ENCODE assay signal across 8 cellular contexts in genomic region chr5:172006378-172007152, GRCh38. TPM values are rescaled to one million over a fixed set of nuclear protein-coding genes. Genes with fewer than 3 reads are reported as not detected.
DNase-seq lines count a peak whose midpoint lies in the region; ATAC-seq and TF ChIP-seq lines count a peak whose summit lies in the region.

FBXW11 (minus strand) TSS chr5:172006638; CDS start chr5:172006502, 136 bp downstream.

- H3K4me3 Mint-ChIP-seq in CD8-positive, alpha-beta T cell = peak within 1 kb of the TSS; percentile 95

- H3K4me1 Mint-ChIP-seq in CD8-positive, alpha-beta T cell (ENCODE audit: low read depth) = peaks cover 48% of the 10 kb centered on the region

- H3K4me3 ChIP-seq in CD8-positive, alpha-beta T cell (ENCODE audit: low read depth, low read length) = peak within 1 kb of the TSS; percentile 96

- peak within 1 kb of the TSS; percentile 96 for H3K27ac ChIP-seq in CD8-positive, alpha-beta T cell (ENCODE audit: low read depth, low read length)

- POLR2A ChIA-PET in CD8-positive, alpha-beta T cell (lab: Charles Lee) = interaction anchor here (0.6 to 3.6 kb wide), 34 partner anchors 9 to 1138 kb away, joined by 3 to 24 read pairs (median 5); partner anchors contain the start of genes BNIP1, NPM1 and STK10

- CTCF ChIA-PET in CD8-positive, alpha-beta T cell (lab: Charles Lee) = interaction anchor here (1.4 to 2.8 kb wide), 10 partner anchors 9 to 183 kb away, joined by 3 to 27 read pairs (median 7); partner anchors contain the start of gene STK10

- peaks cover 10% of the 10 kb centered on the region for H3K36me3 Mint-ChIP-seq in CD8-positive, alpha-beta T cell

- no peaks in the 10 kb centered on the region for H3K9me3 Mint-ChIP-seq in CD8-positive, alpha-beta T cell

- H3K27me3 Mint-ChIP-seq in CD8-positive, alpha-beta T cell (ENCODE audit: low read depth) = no peaks in the 10 kb centered on the region

- peak; percentile 87 to 96 (median 94) for DNase-seq in CD8-positive, alpha-beta T cell
- DNase-seq in HS-27A (ENCODE audit: low read depth) (peak; percentile 75), NK-92 (lab: John Stamatoyannopoulos, UW; ENCODE audit: unreplicated experiment) (peak; percentile 64), medulla oblongata (ENCODE audit: extremely low spot score) (peak; percentile 98)
- DNase-seq in activated CD8-positive, alpha-beta memory T cell treated with anti-CD3 and anti-CD28 coated beads for 24 hours = peak; percentile 96
- DNase-seq in effector CD8-positive, alpha-beta T cell (lab: John Stamatoyannopoulos, UW) = peak; percentile 86
- DNase-seq in stimulated activated CD8-positive, alpha-beta memory T cell treated with anti-CD3 and anti-CD28 coated beads, Interleukin-12 subunit alpha, Interleukin-12 subunit beta, amount 100 ng/mL, for 1 hour (ENCODE audit: low read depth) = peak; percentile 94

- intact Hi-C loops in CD8-positive, alpha-beta T cell (cut with DNase I, micrococcal nuclease) = loop anchor here (1.0 to 10.0 kb wide), 18 partner anchors 36 to 1881 kb away; partner anchors contain the start of genes CPEB4 (in 2 of the 2), NPM1 (in 2 of the 2), STK10 (in 2 of the 2) and UBTD2 (in 2 of the 2)

- H3K27ac Mint-ChIP-seq in CD8-positive, alpha-beta T cell = peak within 1 kb of the TSS; percentile 98

- no peaks in the 10 kb centered on the region for H3K36me3 ChIP-seq in CD8-positive, alpha-beta T cell (ENCODE audit: insufficient read depth, low read length)

- H3K9me3 ChIP-seq in CD8-positive, alpha-beta T cell (ENCODE audit: low read length) = no peaks in the 10 kb centered on the region

- H3K27me3 ChIP-seq in CD8-positive, alpha-beta T cell (ENCODE audit: insufficient read depth, low read length) = no peaks in the 10 kb centered on the region

- TF ChIP-seq CTCF in CD8-positive, alpha-beta T cell (IDR thresholded peaks at IDR 0.05) = no peak

- peaks cover 35% of the 10 kb centered on the region for H3K4me1 ChIP-seq in CD8-positive, alpha-beta T cell (ENCODE audit: insufficient read depth, low read length)

- ATAC-seq in CD8-positive, alpha-beta T cell = peak; percentile 87
- peak; percentile 80 for ATAC-seq in GM19467 (IDR thresholded peaks at IDR 0.05; ENCODE audit: unreplicated experiment)

RNA-seq across cellular contexts. Expression of gene FBXW11, which starts in this region (rescaled TPM):
- 10 to 100 TPM; 28.8 to 32.6 TPM for total RNA-seq in CD8-positive, alpha-beta T cell

Comparison
In these comparisons a context has a peak if more than half of its experiments do, and no peak if none do; other contexts are left out.
1. Peak in every context shown above with its lines: DNase-seq, ATAC-seq, H3K4me3 ChIP-seq and H3K27ac ChIP-seq.